In the genomic region with DNA sequence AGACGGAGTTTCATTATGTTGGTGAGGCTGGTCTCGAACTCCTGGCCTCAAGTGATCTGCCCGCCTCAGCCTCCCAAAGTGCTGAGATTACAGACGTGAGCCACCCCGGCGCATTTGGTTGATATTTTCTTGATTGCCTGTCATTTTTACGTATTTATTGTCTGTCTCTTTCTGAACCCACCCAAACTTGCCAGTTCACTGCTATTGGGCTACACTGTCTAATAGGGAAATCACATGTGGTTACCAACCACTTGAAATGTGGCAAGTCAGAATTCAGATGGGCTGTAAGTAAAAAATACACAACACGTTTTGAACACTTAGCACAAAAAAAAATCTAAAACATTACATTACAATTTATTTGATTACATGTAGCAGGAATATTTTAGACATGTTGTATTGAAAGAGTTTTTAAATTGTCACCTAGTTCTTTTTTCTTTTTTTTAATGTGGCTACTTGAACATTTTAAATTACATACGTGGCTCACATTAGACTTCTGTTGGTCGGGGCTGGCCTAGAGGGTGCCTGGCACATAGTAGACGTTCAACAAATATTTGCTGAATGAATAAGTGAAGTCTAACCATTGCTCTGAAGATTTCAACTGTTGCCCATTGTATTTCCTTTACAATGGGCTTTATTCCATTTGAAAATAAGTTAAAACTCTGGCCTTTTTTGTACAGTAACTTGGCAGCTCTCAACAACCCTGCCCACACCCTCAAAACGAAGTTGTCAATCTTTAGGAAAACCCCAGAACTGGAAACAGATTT, we compare ENCODE assay signal across 8 cellular contexts. TPM values are rescaled to one million over a fixed set of nuclear protein-coding genes. Genes with fewer than 3 reads are reported as not detected.
DNase-seq lines count a peak whose midpoint lies in the region; ATAC-seq and TF ChIP-seq lines count a peak whose summit lies in the region.

No MANE protein-coding gene starts in this region.

- peak overlapping the region; percentile 75 for H2BK5ac ChIP-seq in IMR-90 (ENCODE audit: low read depth, low read length, poor library complexity, severe bottlenecking)

- 0 out of 2 replicates have a peak overlapping the region, but pooled peaks have one; percentile 19 for H4K5ac ChIP-seq in IMR-90 (ENCODE audit: low read depth, low read length)

- CTCF ChIA-PET in A673 (lab: Charles Lee) = no interaction called here
- CTCF ChIA-PET in IMR-90 (lab: Yijun Ruan, JAX) = interaction anchor here (0.5 kb wide), 1 partner anchor 146 kb away, joined by 4 read pairs; no protein-coding TSS in a partner anchor

- peak overlapping the region; percentile 85 for H3K27ac ChIP-seq in A673 (ENCODE audit: low read depth, low read length, poor library complexity, severe bottlenecking)
- H3K27ac ChIP-seq in IMR-90 (ENCODE audit: insufficient read depth, low read length) = peak overlapping the region; percentile 32; the same call in 1 of the 2 replicates
- H3K27ac ChIP-seq in caudate nucleus (ENCODE audit: low read depth, low read length) = peak overlapping the region; percentile 88
- H3K27ac ChIP-seq in muscle layer of colon (ENCODE audit: low read depth, low read length) = peak overlapping the region; percentile 98

- H3K9ac ChIP-seq in IMR-90 (ENCODE audit: low read depth, low read length) = peak overlapping the region; percentile 98
- peak overlapping the region; percentile 99 for H3K9ac ChIP-seq in muscle layer of colon (ENCODE audit: low read length)

- H3K4me2 ChIP-seq in IMR-90 (ENCODE audit: low read depth, low read length) = peak overlapping the region; percentile 98

- peak overlapping the region; percentile 39 for H3K14ac ChIP-seq in IMR-90 (replicated peaks; ENCODE audit: low read depth, low read length)

- peak overlapping the region; percentile 89; the same call in 1 of the 2 replicates for H4K91ac ChIP-seq in IMR-90 (ENCODE audit: insufficient read depth, low read depth, low read length)

- H2AK5ac ChIP-seq in IMR-90 (ENCODE audit: low read depth, low read length) = 0 out of 2 replicates have a peak overlapping the region, but pooled peaks have one; percentile 22

- H3K4ac ChIP-seq in IMR-90 (ENCODE audit: low read depth, low read length) = peak overlapping the region; percentile 82; the same call in 1 of the 2 replicates

- WGBS in IMR-90 (ENCODE audit: extremely low coverage in 2 of 2, insufficient read length in 1 of 2), 2 experiments = 100% methylated on average over 3 of the region's 12 CpGs; no CpG with 5 or more reads in 1 of the 2 experiments

- no peak for ATAC-seq in IMR-90 (ENCODE audit: low read depth)
- no peak for ATAC-seq in GM21367 (IDR thresholded peaks at IDR 0.05; ENCODE audit: unreplicated experiment)
- ATAC-seq in GM18861 (IDR thresholded peaks at IDR 0.05; ENCODE audit: unreplicated experiment) = no peak
- no peak for ATAC-seq in HG03457 (IDR thresholded peaks at IDR 0.05; ENCODE audit: unreplicated experiment)

- H2BK120ac ChIP-seq in IMR-90 (ENCODE audit: low read depth, low read length) = peak overlapping the region; percentile 85

- TF ChIP-seq CTCF in A673 (conservative IDR thresholded peaks at IDR 0.05; ENCODE audit: low read depth, low read length) (no peak), IMR-90 (conservative IDR thresholded peaks at IDR 0.05; ENCODE audit: low read depth, low read length) (no peak)

- dilution Hi-C loops in IMR-90 (cut with HindIII; ENCODE audit: low sequenced_read_pairs, unreplicated experiment) = no loop called here

- in situ Hi-C loops in IMR-90 (cut with MboI; ENCODE audit: low sequenced_read_pairs) = no loop called here

- H4K8ac ChIP-seq in IMR-90 (ENCODE audit: low read depth in 2 of 2, low read length in 2 of 2) = peak overlapping the region; percentile 71 to 73; a peak in 3 of 4 replicates

- peak overlapping the region; percentile 33; the same call in 2 of the 3 replicates for H2BK15ac ChIP-seq in IMR-90 (ENCODE audit: low read depth, low read length)

- DNase-seq in A673 (ENCODE audit: low spot score) (no peak), IMR-90 (peak; percentile 47), caudate nucleus (lab: John Stamatoyannopoulos, UW) (no peak), COLO829 (ENCODE audit: low spot score) (no peak)

- H3K4me1 ChIP-seq in A673 (ENCODE audit: insufficient read depth, low read length, poor library complexity, severe bottlenecking) = peaks cover 23% of the 10 kb centered on the region
- peaks cover 10% of the 10 kb centered on the region for H3K4me1 ChIP-seq in IMR-90 (ENCODE audit: control insufficient read depth, insufficient read depth, low read length)
- peaks cover 36% of the 10 kb centered on the region for H3K4me1 ChIP-seq in muscle layer of colon (ENCODE audit: insufficient read depth, low read length)

- H3K79me1 ChIP-seq in IMR-90 (ENCODE audit: low read depth in 1 of 2, low read length in 2 of 2) = peaks cover 8 to 67% of the 10 kb centered on the region in 2 experiments

- no peaks in the 10 kb centered on the region for H3K9me3 ChIP-seq in A673 (ENCODE audit: low read depth, low read length, poor library complexity, severe bottlenecking)
- H3K9me3 ChIP-seq in IMR-90 (ENCODE audit: control insufficient read depth, insufficient read depth, low read length) = no peaks in the 10 kb centered on the region
- no peaks in the 10 kb centered on the region for H3K9me3 ChIP-seq in muscle layer of colon (ENCODE audit: low read length)

- H3K56ac ChIP-seq in IMR-90 (ENCODE audit: extremely low read depth, insufficient read depth, low read length) = peak overlapping the region; percentile 95; the same call in 1 of the 2 replicates

- 0 out of 2 replicates have a peak overlapping the region, but pooled peaks have one; percentile 34 for H2BK20ac ChIP-seq in IMR-90 (ENCODE audit: low read depth, low read length)

- TF ChIP-seq POLR2A in IMR-90 (IDR thresholded peaks at IDR 0.05; ENCODE audit: low read depth, low read length) = no peak

- no peak overlapping the region for H2AK9ac ChIP-seq in IMR-90 (replicated peaks; ENCODE audit: low read depth, low read length, poor library complexity)

- intact Hi-C loops in A673 (cut with micrococcal nuclease; ENCODE audit: unreplicated experiment) = no loop called here
- intact Hi-C loops in IMR-90 (cut with micrococcal nuclease) = no loop called here

- no peak overlapping the region for H2AFZ ChIP-seq in IMR-90 (replicated peaks; ENCODE audit: low read length, poor library complexity)

- no peaks in the 10 kb centered on the region for H3K36me3 ChIP-seq in A673 (ENCODE audit: insufficient read depth, low read length, poor library complexity, severe bottlenecking)
- no peaks in the 10 kb centered on the region; the same call in 1 of the 2 replicates for H3K36me3 ChIP-seq in IMR-90 (ENCODE audit: control insufficient read depth, insufficient read depth, low read length)
- H3K36me3 ChIP-seq in muscle layer of colon (ENCODE audit: insufficient read depth, low read length) = no peaks in the 10 kb centered on the region

- no peak for TF ChIP-seq RAD21 in IMR-90 (IDR thresholded peaks at IDR 0.05; ENCODE audit: low read length)

- peak overlapping the region; percentile 61; the same call in 1 of the 2 replicates for H3K18ac ChIP-seq in IMR-90 (ENCODE audit: low read depth, low read length)

- H3K9me1 ChIP-seq in IMR-90 (ENCODE audit: insufficient read depth, low read length) = peaks cover 12% of the 10 kb centered on the region

- H3K4me3 ChIP-seq in A673 (ENCODE audit: low read depth, low read length, poor library complexity, severe bottlenecking) (peak overlapping the region; percentile 72), IMR-90 (ENCODE audit: insufficient read depth, low read depth, low read length) (peak overlapping the region; percentile 66; the same call in 1 of the 2 replicates), muscle layer of colon (ENCODE audit: low read depth in 1 of 2, low read length in 2 of 2) (peak overlapping the region in 1 of 2 donors; percentile 89)

- peaks cover 15% of the 10 kb centered on the region for H4K20me1 ChIP-seq in IMR-90 (ENCODE audit: insufficient read depth, low read length)

- POLR2A ChIA-PET in A673 (lab: Charles Lee; ENCODE audit: low non-redundant PET) = no interaction called here
- POLR2A ChIA-PET in IMR-90 (lab: Charles Lee; ENCODE audit: unreplicated experiment) = interaction anchor here (0.6 kb wide), 1 partner anchor 1700 kb away, joined by 5 read pairs; no protein-coding TSS in a partner anchor

- TSS peak; percentile 41 for BruUV-seq in A673 (replicated peaks; lab: Mats Ljungman, UMichigan)
- BruUV-seq in IMR-90 (replicated peaks; lab: Mats Ljungman, UMichigan) = TSS peak; percentile 40

- H3K23ac ChIP-seq in IMR-90 (ENCODE audit: low read depth, low read length) = peak overlapping the region; percentile 96

- no peaks in the 10 kb centered on the region for H3K27me3 ChIP-seq in A673 (replicated peaks; ENCODE audit: insufficient read depth, low read depth, low read length, poor library complexity)
- no peaks in the 10 kb centered on the region for H3K27me3 ChIP-seq in IMR-90 (ENCODE audit: control insufficient read depth, insufficient read depth, low read length)
- H3K27me3 ChIP-seq in muscle layer of colon (ENCODE audit: control insufficient read depth in 1 of 2, insufficient read depth in 2 of 2, low read length in 2 of 2) = no peaks in the 10 kb centered on the region

TF ChIP-seq in IMR-90, 13 proteins besides CTCF, POLR2A, EP300 and RAD21 (continues in another document):
- TF ChIP-seq, protein P1, sequence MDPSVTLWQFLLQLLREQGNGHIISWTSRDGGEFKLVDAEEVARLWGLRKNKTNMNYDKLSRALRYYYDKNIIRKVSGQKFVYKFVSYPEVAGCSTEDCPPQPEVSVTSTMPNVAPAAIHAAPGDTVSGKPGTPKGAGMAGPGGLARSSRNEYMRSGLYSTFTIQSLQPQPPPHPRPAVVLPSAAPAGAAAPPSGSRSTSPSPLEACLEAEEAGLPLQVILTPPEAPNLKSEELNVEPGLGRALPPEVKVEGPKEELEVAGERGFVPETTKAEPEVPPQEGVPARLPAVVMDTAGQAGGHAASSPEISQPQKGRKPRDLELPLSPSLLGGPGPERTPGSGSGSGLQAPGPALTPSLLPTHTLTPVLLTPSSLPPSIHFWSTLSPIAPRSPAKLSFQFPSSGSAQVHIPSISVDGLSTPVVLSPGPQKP (IDR thresholded peaks at IDR 0.05; ENCODE audit: borderline replicate concordance, low read depth, low read length) = no peak
- TF ChIP-seq BHLHE40 (IDR thresholded peaks at IDR 0.05; ENCODE audit: low read depth, low read length) = no peak

RNA-seq across cellular contexts. Expression of a gene that starts 1.9 kb away (rescaled TPM):
- total RNA-seq in A673 (2021) (97.9 and 122 TPM in 2 replicates), IMR-90 (2012; rRNA removed) (141 and 180 TPM in 2 replicates)
- 92.8 and 99.2 TPM in 2 replicates for polyA plus RNA-seq in IMR-90 (2012; rRNA removed)
- 61.3 and 149 TPM in 2 replicates for polyA plus RNA-seq in IMR-90 (2012; cell fraction: cytosol; rRNA removed)
- 31.2 and 37.8 TPM in 2 replicates for polyA plus RNA-seq in IMR-90 (2012; cell fraction: nucleus; rRNA removed; ENCODE audit: low replicate concordance)

RNA-seq across cellular contexts. Expression of a gene that starts 42.6 kb away (rescaled TPM):
- 62.1 and 66.3 TPM in 2 replicates for total RNA-seq in A673 (2021)
- 20.1 and 20.6 TPM in 2 replicates for total RNA-seq in IMR-90 (2012; rRNA removed)
- polyA plus RNA-seq in IMR-90 (2012; rRNA removed) = 12.8 and 14.7 TPM in 2 replicates
- 5.2 and 6.3 TPM in 2 replicates for polyA plus RNA-seq in IMR-90 (2012; cell fraction: cytosol; rRNA removed)
- 17.8 and 26.5 TPM in 2 replicates for polyA plus RNA-seq in IMR-90 (2012; cell fraction: nucleus; rRNA removed; ENCODE audit: low replicate concordance)

RNA-seq across cellular contexts. Expression of a gene that starts 44.7 kb away (rescaled TPM):
- 7.7 and 9.9 TPM in 2 replicates for total RNA-seq in A673 (2021)
- total RNA-seq in IMR-90 (2012; rRNA removed) = 10.0 and 17.5 TPM in 2 replicates
- polyA plus RNA-seq in IMR-90 (2012; rRNA removed) = 5.2 and 5.9 TPM in 2 replicates
- 2.8 and 3.4 TPM in 2 replicates for polyA plus RNA-seq in IMR-90 (2012; cell fraction: cytosol; rRNA removed)
- 6.0 and 12.2 TPM in 2 replicates for polyA plus RNA-seq in IMR-90 (2012; cell fraction: nucleus; rRNA removed; ENCODE audit: low replicate concordance)

Comparison
In these comparisons a context has a peak if more than half of its experiments do, and no peak if none do; other contexts are left out.
1. H3K27ac ChIP-seq: peak in every context shown above with its lines; median percentile 98 in muscle layer of colon; 88 in caudate nucleus; 85 in A673; 32 in IMR-90.